Comparison of ENCODE assay signal across 1 cellular context in the genomic region with DNA sequence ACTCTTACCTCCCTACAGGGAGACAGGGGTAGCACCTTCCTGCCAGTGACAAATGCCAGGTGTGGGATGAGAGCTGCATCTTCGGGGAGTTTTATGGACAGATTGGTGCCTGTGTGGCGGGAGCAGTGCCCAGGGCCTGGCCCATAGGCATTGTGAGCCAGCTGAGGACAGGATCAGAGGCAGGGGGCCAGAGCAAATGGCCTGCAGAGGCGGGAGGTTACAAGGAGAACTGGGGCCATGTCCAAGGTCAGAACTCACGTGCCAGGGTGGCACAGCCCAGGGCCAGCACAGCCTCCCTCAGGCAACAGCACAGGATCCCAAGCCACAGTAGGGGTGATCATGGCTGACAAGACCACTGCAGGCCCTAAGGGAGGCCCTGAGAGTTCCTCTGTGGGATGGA.
TF ChIP-seq lines count a peak whose summit lies in the region.

No MANE protein-coding gene starts in this region.

TF ChIP-seq in SK-N-SH treated with all-trans-retinoic acid at 6 μM for 48 hours, 23 proteins besides CTCF, POLR2A, EP300 and RAD21 (continued from another document):
- TF ChIP-seq, protein P1, sequence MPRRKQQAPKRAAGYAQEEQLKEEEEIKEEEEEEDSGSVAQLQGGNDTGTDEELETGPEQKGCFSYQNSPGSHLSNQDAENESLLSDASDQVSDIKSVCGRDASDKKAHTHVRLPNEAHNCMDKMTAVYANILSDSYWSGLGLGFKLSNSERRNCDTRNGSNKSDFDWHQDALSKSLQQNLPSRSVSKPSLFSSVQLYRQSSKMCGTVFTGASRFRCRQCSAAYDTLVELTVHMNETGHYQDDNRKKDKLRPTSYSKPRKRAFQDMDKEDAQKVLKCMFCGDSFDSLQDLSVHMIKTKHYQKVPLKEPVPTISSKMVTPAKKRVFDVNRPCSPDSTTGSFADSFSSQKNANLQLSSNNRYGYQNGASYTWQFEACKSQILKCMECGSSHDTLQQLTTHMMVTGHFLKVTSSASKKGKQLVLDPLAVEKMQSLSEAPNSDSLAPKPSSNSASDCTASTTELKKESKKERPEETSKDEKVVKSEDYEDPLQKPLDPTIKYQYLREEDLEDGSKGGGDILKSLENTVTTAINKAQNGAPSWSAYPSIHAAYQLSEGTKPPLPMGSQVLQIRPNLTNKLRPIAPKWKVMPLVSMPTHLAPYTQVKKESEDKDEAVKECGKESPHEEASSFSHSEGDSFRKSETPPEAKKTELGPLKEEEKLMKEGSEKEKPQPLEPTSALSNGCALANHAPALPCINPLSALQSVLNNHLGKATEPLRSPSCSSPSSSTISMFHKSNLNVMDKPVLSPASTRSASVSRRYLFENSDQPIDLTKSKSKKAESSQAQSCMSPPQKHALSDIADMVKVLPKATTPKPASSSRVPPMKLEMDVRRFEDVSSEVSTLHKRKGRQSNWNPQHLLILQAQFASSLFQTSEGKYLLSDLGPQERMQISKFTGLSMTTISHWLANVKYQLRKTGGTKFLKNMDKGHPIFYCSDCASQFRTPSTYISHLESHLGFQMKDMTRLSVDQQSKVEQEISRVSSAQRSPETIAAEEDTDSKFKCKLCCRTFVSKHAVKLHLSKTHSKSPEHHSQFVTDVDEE (CRISPR knock-in tag; IDR thresholded peaks at IDR 0.05): no peak
- TF ChIP-seq ESRRG (CRISPR knock-in tag; IDR thresholded peaks at IDR 0.05) (no peak), OSR1 (CRISPR knock-in tag; IDR thresholded peaks at IDR 0.05) (no peak)
